In the genomic region with DNA sequence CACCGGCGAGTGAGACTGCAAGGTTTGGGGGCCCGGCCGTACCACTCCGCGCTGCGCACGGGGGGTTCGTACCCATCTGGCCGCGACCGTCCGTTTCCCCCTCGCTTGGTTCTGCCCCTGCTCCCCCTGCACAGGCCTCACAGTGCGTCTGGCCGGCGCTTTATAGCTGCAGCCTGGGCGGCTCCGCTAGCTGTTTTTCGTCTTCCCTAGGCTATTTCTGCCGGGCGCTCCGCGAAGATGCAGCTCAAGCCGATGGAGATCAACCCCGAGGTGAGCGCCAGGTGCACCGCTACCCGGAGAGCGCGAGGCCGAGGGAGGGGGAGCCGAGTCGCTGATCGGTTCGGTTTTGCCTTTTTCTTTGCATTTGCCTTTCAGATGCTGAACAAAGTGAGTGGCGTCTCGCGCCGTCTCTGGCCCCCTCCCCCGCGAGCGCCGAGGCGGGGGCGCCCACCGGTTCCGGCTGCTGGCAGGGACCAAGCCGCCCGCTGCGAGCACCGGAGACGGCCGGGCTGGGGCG, we compare ENCODE assay signal across 1 cellular context.
TF ChIP-seq lines count a peak whose summit lies in the region.

A gene (plus strand): TSS at position 189 of the 517 bp plus-strand sequence. CDS start 49 bp downstream, at position 238.

TF ChIP-seq in GM23338, 12 proteins besides CTCF, POLR2A, EP300 and RAD21 (continued from another document):
- TF ChIP-seq, protein P1, sequence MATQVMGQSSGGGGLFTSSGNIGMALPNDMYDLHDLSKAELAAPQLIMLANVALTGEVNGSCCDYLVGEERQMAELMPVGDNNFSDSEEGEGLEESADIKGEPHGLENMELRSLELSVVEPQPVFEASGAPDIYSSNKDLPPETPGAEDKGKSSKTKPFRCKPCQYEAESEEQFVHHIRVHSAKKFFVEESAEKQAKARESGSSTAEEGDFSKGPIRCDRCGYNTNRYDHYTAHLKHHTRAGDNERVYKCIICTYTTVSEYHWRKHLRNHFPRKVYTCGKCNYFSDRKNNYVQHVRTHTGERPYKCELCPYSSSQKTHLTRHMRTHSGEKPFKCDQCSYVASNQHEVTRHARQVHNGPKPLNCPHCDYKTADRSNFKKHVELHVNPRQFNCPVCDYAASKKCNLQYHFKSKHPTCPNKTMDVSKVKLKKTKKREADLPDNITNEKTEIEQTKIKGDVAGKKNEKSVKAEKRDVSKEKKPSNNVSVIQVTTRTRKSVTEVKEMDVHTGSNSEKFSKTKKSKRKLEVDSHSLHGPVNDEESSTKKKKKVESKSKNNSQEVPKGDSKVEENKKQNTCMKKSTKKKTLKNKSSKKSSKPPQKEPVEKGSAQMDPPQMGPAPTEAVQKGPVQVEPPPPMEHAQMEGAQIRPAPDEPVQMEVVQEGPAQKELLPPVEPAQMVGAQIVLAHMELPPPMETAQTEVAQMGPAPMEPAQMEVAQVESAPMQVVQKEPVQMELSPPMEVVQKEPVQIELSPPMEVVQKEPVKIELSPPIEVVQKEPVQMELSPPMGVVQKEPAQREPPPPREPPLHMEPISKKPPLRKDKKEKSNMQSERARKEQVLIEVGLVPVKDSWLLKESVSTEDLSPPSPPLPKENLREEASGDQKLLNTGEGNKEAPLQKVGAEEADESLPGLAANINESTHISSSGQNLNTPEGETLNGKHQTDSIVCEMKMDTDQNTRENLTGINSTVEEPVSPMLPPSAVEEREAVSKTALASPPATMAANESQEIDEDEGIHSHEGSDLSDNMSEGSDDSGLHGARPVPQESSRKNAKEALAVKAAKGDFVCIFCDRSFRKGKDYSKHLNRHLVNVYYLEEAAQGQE (IDR thresholded peaks at IDR 0.05; ENCODE audit: unreplicated experiment): no peak
- TF ChIP-seq CREB1 (CRISPR knock-in tag; IDR thresholded peaks at IDR 0.05; ENCODE audit: low read depth) (peak; percentile 54), POLR2AphosphoS5 (IDR thresholded peaks at IDR 0.05; ENCODE audit: low read depth) (peak; percentile 99)
TF ChIP-seq in GM23338: peak in this region for 2.
